ENCODE assay signal across 3 cellular contexts in the genomic region with DNA sequence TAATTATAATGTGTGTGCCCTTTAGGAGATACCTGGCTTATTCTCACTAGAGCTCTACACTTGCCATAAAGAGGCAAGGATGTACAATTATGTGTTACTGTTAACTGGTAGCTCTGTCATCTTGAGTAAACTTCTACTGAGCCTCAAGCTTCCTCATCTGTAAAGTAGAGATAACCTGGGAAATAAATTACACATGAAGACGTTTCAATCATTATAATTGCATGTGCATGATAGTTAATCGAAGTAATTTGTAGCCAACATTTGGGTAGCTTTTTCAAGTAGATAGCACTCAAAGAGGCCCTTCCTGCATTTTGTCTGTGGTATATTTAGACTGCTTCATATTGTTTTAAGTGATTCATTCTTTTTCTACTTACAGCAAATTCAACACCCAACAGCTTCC.
TF ChIP-seq lines count a peak whose summit lies in the region.

No MANE protein-coding gene starts in this region.

TF ChIP-seq in SK-N-SH, 30 proteins besides CTCF, POLR2A, EP300 and RAD21 (continues in another document):
- TF ChIP-seq NFIC (IDR thresholded peaks at IDR 0.05; ENCODE audit: borderline replicate concordance) (no peak), RFX5 (IDR thresholded peaks at IDR 0.05; ENCODE audit: low read length) (no peak), TCF12 (IDR thresholded peaks at IDR 0.05) (no peak), PBX3 (IDR thresholded peaks at IDR 0.05) (no peak), SMC3 (IDR thresholded peaks at IDR 0.05; ENCODE audit: low read depth, low read length) (no peak), SIN3A (IDR thresholded peaks at IDR 0.05; ENCODE audit: borderline replicate concordance, low read depth, low read length) (no peak), RXRA (IDR thresholded peaks at IDR 0.05; ENCODE audit: borderline replicate concordance, low read depth) (no peak), FOSL2 (IDR thresholded peaks at IDR 0.05; ENCODE audit: borderline replicate concordance, low read depth) (no peak), FOXM1 (IDR thresholded peaks at IDR 0.05; ENCODE audit: low read depth) (no peak), CHD2 (IDR thresholded peaks at IDR 0.05; ENCODE audit: low read length, partially characterized antibody) (no peak), MXI1 (IDR thresholded peaks at IDR 0.05; ENCODE audit: low read depth, low read length) (no peak), RCOR1 (IDR thresholded peaks at IDR 0.05; ENCODE audit: low read length) (no peak)
- TF ChIP-seq, protein P1, sequence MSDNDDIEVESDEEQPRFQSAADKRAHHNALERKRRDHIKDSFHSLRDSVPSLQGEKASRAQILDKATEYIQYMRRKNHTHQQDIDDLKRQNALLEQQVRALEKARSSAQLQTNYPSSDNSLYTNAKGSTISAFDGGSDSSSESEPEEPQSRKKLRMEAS (IDR thresholded peaks at IDR 0.05; ENCODE audit: low read depth), result no peak
- TF ChIP-seq, protein P2, sequence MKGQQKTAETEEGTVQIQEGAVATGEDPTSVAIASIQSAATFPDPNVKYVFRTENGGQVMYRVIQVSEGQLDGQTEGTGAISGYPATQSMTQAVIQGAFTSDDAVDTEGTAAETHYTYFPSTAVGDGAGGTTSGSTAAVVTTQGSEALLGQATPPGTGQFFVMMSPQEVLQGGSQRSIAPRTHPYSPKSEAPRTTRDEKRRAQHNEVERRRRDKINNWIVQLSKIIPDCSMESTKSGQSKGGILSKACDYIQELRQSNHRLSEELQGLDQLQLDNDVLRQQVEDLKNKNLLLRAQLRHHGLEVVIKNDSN (IDR thresholded peaks at IDR 0.05; ENCODE audit: borderline replicate concordance, low read depth), result no peak
- TF ChIP-seq, protein P3, sequence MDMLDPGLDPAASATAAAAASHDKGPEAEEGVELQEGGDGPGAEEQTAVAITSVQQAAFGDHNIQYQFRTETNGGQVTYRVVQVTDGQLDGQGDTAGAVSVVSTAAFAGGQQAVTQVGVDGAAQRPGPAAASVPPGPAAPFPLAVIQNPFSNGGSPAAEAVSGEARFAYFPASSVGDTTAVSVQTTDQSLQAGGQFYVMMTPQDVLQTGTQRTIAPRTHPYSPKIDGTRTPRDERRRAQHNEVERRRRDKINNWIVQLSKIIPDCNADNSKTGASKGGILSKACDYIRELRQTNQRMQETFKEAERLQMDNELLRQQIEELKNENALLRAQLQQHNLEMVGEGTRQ (IDR thresholded peaks at IDR 0.05; ENCODE audit: borderline replicate concordance, low read depth, low read length), result no peak
- TF ChIP-seq, protein P4, sequence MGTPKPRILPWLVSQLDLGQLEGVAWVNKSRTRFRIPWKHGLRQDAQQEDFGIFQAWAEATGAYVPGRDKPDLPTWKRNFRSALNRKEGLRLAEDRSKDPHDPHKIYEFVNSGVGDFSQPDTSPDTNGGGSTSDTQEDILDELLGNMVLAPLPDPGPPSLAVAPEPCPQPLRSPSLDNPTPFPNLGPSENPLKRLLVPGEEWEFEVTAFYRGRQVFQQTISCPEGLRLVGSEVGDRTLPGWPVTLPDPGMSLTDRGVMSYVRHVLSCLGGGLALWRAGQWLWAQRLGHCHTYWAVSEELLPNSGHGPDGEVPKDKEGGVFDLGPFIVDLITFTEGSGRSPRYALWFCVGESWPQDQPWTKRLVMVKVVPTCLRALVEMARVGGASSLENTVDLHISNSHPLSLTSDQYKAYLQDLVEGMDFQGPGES (IDR thresholded peaks at IDR 0.05; ENCODE audit: low read depth, low read length), result no peak

TF ChIP-seq in SK-N-SH treated with all-trans-retinoic acid at 6 μM for 48 hours, 23 proteins besides CTCF, POLR2A, EP300 and RAD21 (continues in another document):
- TF ChIP-seq TCF4 (CRISPR knock-in tag; IDR thresholded peaks at IDR 0.05; ENCODE audit: borderline replicate concordance), result no peak
- no peak for TF ChIP-seq ZNF565 (CRISPR knock-in tag; conservative IDR thresholded peaks at IDR 0.05; ENCODE audit: low read depth)
- no peak for TF ChIP-seq ESRRG (CRISPR knock-in tag; IDR thresholded peaks at IDR 0.05)
- TF ChIP-seq POU6F1 (CRISPR knock-in tag; IDR thresholded peaks at IDR 0.05; ENCODE audit: borderline replicate concordance, low read depth), result no peak
- no peak for TF ChIP-seq ZFP3 (CRISPR knock-in tag; IDR thresholded peaks at IDR 0.05)
- no peak for TF ChIP-seq ZFP30 (CRISPR knock-in tag; IDR thresholded peaks at IDR 0.05)
- TF ChIP-seq GLIS3 (CRISPR knock-in tag; IDR thresholded peaks at IDR 0.05), result no peak
- TF ChIP-seq TOX (CRISPR knock-in tag; IDR thresholded peaks at IDR 0.05; ENCODE audit: borderline replicate concordance), result no peak
- TF ChIP-seq ARNTL (CRISPR knock-in tag; IDR thresholded peaks at IDR 0.05; ENCODE audit: borderline replicate concordance, low read depth), result no peak
- no peak for TF ChIP-seq OSR1 (CRISPR knock-in tag; IDR thresholded peaks at IDR 0.05)
- no peak for TF ChIP-seq BACH2 (CRISPR knock-in tag; IDR thresholded peaks at IDR 0.05; ENCODE audit: borderline replicate concordance)
- TF ChIP-seq ZNF8 (CRISPR knock-in tag; IDR thresholded peaks at IDR 0.05), result no peak
- TF ChIP-seq SNAI2 (CRISPR knock-in tag; IDR thresholded peaks at IDR 0.05), result no peak
- TF ChIP-seq, protein P5, sequence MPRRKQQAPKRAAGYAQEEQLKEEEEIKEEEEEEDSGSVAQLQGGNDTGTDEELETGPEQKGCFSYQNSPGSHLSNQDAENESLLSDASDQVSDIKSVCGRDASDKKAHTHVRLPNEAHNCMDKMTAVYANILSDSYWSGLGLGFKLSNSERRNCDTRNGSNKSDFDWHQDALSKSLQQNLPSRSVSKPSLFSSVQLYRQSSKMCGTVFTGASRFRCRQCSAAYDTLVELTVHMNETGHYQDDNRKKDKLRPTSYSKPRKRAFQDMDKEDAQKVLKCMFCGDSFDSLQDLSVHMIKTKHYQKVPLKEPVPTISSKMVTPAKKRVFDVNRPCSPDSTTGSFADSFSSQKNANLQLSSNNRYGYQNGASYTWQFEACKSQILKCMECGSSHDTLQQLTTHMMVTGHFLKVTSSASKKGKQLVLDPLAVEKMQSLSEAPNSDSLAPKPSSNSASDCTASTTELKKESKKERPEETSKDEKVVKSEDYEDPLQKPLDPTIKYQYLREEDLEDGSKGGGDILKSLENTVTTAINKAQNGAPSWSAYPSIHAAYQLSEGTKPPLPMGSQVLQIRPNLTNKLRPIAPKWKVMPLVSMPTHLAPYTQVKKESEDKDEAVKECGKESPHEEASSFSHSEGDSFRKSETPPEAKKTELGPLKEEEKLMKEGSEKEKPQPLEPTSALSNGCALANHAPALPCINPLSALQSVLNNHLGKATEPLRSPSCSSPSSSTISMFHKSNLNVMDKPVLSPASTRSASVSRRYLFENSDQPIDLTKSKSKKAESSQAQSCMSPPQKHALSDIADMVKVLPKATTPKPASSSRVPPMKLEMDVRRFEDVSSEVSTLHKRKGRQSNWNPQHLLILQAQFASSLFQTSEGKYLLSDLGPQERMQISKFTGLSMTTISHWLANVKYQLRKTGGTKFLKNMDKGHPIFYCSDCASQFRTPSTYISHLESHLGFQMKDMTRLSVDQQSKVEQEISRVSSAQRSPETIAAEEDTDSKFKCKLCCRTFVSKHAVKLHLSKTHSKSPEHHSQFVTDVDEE (CRISPR knock-in tag; IDR thresholded peaks at IDR 0.05), result no peak
- TF ChIP-seq, protein P6, sequence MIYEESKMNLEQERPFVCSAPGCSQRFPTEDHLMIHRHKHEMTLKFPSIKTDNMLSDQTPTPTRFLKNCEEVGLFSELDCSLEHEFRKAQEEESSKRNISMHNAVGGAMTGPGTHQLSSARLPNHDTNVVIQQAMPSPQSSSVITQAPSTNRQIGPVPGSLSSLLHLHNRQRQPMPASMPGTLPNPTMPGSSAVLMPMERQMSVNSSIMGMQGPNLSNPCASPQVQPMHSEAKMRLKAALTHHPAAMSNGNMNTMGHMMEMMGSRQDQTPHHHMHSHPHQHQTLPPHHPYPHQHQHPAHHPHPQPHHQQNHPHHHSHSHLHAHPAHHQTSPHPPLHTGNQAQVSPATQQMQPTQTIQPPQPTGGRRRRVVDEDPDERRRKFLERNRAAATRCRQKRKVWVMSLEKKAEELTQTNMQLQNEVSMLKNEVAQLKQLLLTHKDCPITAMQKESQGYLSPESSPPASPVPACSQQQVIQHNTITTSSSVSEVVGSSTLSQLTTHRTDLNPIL (CRISPR knock-in tag; IDR thresholded peaks at IDR 0.05; ENCODE audit: low read depth), result no peak

TF ChIP-seq in GM23338, 12 proteins besides CTCF, POLR2A, EP300 and RAD21 (continues in another document):
- TF ChIP-seq EZH2 (IDR thresholded peaks at IDR 0.05; ENCODE audit: low read depth, unreplicated experiment) (no peak), ZNF331 (CRISPR knock-in tag; IDR thresholded peaks at IDR 0.05; ENCODE audit: low read depth) (no peak), NANOG (IDR thresholded peaks at IDR 0.05; ENCODE audit: borderline replicate concordance) (no peak), REST (IDR thresholded peaks at IDR 0.05; ENCODE audit: unreplicated experiment) (no peak), EZH2phosphoT487 (IDR thresholded peaks at IDR 0.05; ENCODE audit: unreplicated experiment) (no peak), STAT1 (IDR thresholded peaks at IDR 0.05; ENCODE audit: unreplicated experiment) (no peak), ZNF114 (CRISPR knock-in tag; IDR thresholded peaks at IDR 0.05) (no peak), ZNF462 (CRISPR knock-in tag; IDR thresholded peaks at IDR 0.05) (no peak), JUNB (IDR thresholded peaks at IDR 0.05; ENCODE audit: unreplicated experiment) (no peak)
- TF ChIP-seq, protein P7, sequence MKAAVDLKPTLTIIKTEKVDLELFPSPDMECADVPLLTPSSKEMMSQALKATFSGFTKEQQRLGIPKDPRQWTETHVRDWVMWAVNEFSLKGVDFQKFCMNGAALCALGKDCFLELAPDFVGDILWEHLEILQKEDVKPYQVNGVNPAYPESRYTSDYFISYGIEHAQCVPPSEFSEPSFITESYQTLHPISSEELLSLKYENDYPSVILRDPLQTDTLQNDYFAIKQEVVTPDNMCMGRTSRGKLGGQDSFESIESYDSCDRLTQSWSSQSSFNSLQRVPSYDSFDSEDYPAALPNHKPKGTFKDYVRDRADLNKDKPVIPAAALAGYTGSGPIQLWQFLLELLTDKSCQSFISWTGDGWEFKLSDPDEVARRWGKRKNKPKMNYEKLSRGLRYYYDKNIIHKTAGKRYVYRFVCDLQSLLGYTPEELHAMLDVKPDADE (IDR thresholded peaks at IDR 0.05), result no peak
